34 cellular contexts compared by ENCODE assay signal in the genomic region with DNA sequence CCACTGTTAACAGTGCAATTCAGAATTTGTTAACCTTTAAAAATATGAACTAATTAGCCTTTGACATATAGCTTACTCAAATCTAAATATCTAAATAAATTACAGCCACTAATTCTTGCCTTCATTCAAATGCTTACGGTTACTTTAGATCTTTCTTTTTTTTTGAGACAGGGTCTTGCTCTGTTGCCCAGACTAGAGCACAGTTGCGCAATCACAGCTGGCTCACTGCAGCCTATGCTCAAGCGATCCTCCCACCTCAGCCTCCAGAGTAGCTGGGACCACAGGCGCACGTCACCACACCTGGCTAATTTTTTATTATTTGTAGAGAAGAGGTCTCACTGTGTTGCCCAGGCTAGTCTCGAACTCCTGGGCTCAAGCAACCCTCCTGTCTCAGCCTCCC. TPM values are rescaled to one million over a fixed set of nuclear protein-coding genes. Genes with fewer than 3 reads are reported as not detected.
"Had no signal": no experiment of that assay in that cellular context is flagged by ENCODE, and none has a peak within 500 bp of the region (broad histone marks: within the 10 kb centered on the region; RNA-seq: fewer than 3 reads in every experiment).

No MANE protein-coding gene starts in this region.

- H3K4me1 ChIP-seq: adrenal gland, esophagus squamous epithelium, gastroesophageal sphincter, heart right ventricle had no signal

- H3K27me3 ChIP-seq: adrenal gland, body of pancreas, esophagus squamous epithelium, gastroesophageal sphincter, hepatocyte had no signal

- H3K36me3 ChIP-seq: adrenal gland, WERI-Rb-1 had no signal

- H3K79me2 ChIP-seq: hepatocyte had no signal

- H3K4me2 ChIP-seq: hepatocyte had no signal

- H3K9me3 ChIP-seq: adrenal gland, body of pancreas, esophagus squamous epithelium, gastroesophageal sphincter, heart right ventricle had no signal

- H3K27ac ChIP-seq: adrenal gland, body of pancreas, epithelial cell of prostate, esophagus squamous epithelium, gastroesophageal sphincter, heart right ventricle, hepatocyte, WERI-Rb-1 had no signal

- DNase-seq: activated B cell treated with CpG ODN at 0.5 μM for 24 hours; activated CD4-positive, alpha-beta T cell treated with anti-CD3 and anti-CD28 coated beads for 48 hours; activated CD4-positive, alpha-beta T cell treated with anti-CD3 and anti-CD28 coated beads, Interleukin-2, amount 50 U/mL, for 1 hour; activated CD4-positive, alpha-beta T cell treated with anti-CD3 and anti-CD28 coated beads, Interleukin-2, amount 50 U/mL, for 48 hours; activated CD8-positive, alpha-beta memory T cell treated with anti-CD3 and anti-CD28 coated beads for 24 hours; activated CD8-positive, alpha-beta T cell treated with anti-CD3 and anti-CD28 coated beads for 36 hours; activated effector memory CD4-positive, alpha-beta T cell treated with Interleukin-2 at 50 U/mL for 16 hours; activated naive CD4-positive, alpha-beta T cell treated with anti-CD3 and anti-CD28 coated beads for 36 hours; activated naive CD8-positive, alpha-beta T cell treated with anti-CD3 and anti-CD28 coated beads for 36 hours; activated naive CD8-positive, alpha-beta T cell treated with anti-CD3 and anti-CD28 coated beads, Interleukin-2, amount 50 U/mL, for 24 hours; activated T-cell treated with anti-CD3 and anti-CD28 coated beads, Interleukin-2, amount 50 U/mL, for 4 hours; adrenal gland; amygdala; aorta; body of pancreas; effector CD8-positive, alpha-beta T cell; esophagus squamous epithelium; foreskin melanocyte; heart right ventricle; T-helper 17 cell; T1000; WERI-Rb-1 had no signal

- ATAC-seq: activated CD4-positive, CD25-positive, alpha-beta regulatory T cell treated with anti-CD3 and anti-CD28 coated beads, Interleukin-2, amount 50 U/mL, for 24 hours; activated CD8-positive, alpha-beta T cell treated with anti-CD3 and anti-CD28 coated beads for 36 hours; activated naive CD8-positive, alpha-beta T cell treated with anti-CD3 and anti-CD28 coated beads, Interleukin-2, amount 50 U/mL, for 24 hours; activated T-cell treated with anti-CD3 and anti-CD28 coated beads, Interleukin-2, amount 50 U/mL, for 4 hours; activated T-helper 17 cell treated with anti-CD3 and anti-CD28 coated beads, Interleukin-2, amount 50 U/mL, for 72 hours; body of pancreas; gastroesophageal sphincter; heart right ventricle; T-helper 17 cell had no signal

- H3K4me3 ChIP-seq: adrenal gland, body of pancreas, esophagus squamous epithelium, gastroesophageal sphincter, heart right ventricle, hepatocyte had no signal

- H2AFZ ChIP-seq: hepatocyte had no signal

RNA-seq across cellular contexts. Expression of gene CLDN2, which starts 31.0 kb away (rescaled TPM):
- total RNA-seq: activated B cell treated with CpG ODN at 0.5 μM for 24 hours; activated CD8-positive, alpha-beta T cell treated with anti-CD3 and anti-CD28 coated beads for 36 hours; activated naive CD4-positive, alpha-beta T cell treated with anti-CD3 and anti-CD28 coated beads for 36 hours; activated naive CD8-positive, alpha-beta T cell treated with anti-CD3 and anti-CD28 coated beads for 36 hours; activated T-cell treated with anti-CD3 and anti-CD28 coated beads, Interleukin-2, amount 50 U/mL, for 4 hours; activated T-helper 17 cell treated with anti-CD3 and anti-CD28 coated beads, Interleukin-2, amount 50 U/mL, for 72 hours; aorta; dermis microvascular lymphatic vessel endothelial cell; endothelial cell of umbilical vein; esophagus squamous epithelium; fibroblast of lung; fibroblast of villous mesenchyme; gastroesophageal sphincter; glomerular endothelial cell; heart right ventricle; T-helper 17 cell had no signal
- polyA plus RNA-seq: aorta, endothelial cell of umbilical vein, esophagus had no signal

RNA-seq across cellular contexts. Expression of gene RIPPLY1, which starts 48.1 kb away (rescaled TPM):
- total RNA-seq: activated B cell treated with CpG ODN at 0.5 μM for 24 hours; activated CD8-positive, alpha-beta T cell treated with anti-CD3 and anti-CD28 coated beads for 36 hours; activated naive CD4-positive, alpha-beta T cell treated with anti-CD3 and anti-CD28 coated beads for 36 hours; activated naive CD8-positive, alpha-beta T cell treated with anti-CD3 and anti-CD28 coated beads for 36 hours; activated T-cell treated with anti-CD3 and anti-CD28 coated beads, Interleukin-2, amount 50 U/mL, for 4 hours; activated T-helper 17 cell treated with anti-CD3 and anti-CD28 coated beads, Interleukin-2, amount 50 U/mL, for 72 hours; aorta; body of pancreas; chondrocyte; dermis microvascular lymphatic vessel endothelial cell; endothelial cell of umbilical vein; esophagus squamous epithelium; fibroblast of lung; fibroblast of villous mesenchyme; gastroesophageal sphincter; glomerular endothelial cell; heart right ventricle; hepatocyte; T-helper 17 cell had no signal
- polyA plus RNA-seq: aorta, endothelial cell of umbilical vein, esophagus, fibroblast of lung had no signal
